Comparison of ENCODE assay signal across 18 cellular contexts in genomic region chrX:54695231-54695630, GRCh38.
DNase-seq lines count a peak whose midpoint lies in the region; ATAC-seq and TF ChIP-seq lines count a peak whose summit lies in the region.
"Had no signal": no experiment of that assay in that cellular context is flagged by ENCODE, and none has a peak within 500 bp of the region (broad histone marks: within the 10 kb centered on the region; RNA-seq: fewer than 3 reads in every experiment).

No MANE protein-coding gene starts in this region.

- H3K9me3 ChIP-seq in DOHH2 (ENCODE audit: control insufficient read depth, insufficient read depth, low read length): no peaks in the 10 kb centered on the region
- H3K9me3 ChIP-seq: gastrocnemius medialis had no signal

- H4K8ac ChIP-seq in mesendoderm (ENCODE audit: low read depth, low read length): no peak overlapping the region

- no peak overlapping the region for H4K5ac ChIP-seq in mesendoderm (ENCODE audit: low read length)

- H3K9me3 Mint-ChIP-seq in naive thymus-derived CD8-positive, alpha-beta T cell: peaks cover 0 to 12% (median 4%) of the 10 kb centered on the region in 9 donors
- H3K9me3 Mint-ChIP-seq in activated T-helper 17 cell treated with anti-CD3 and anti-CD28 coated beads, Interleukin-2, amount 50 U/mL, for 72 hours: no peaks in the 10 kb centered on the region

- peaks cover 0 to 8% (median 1%) of the 10 kb centered on the region in 5 donors for H3K27me3 Mint-ChIP-seq in naive thymus-derived CD8-positive, alpha-beta T cell
- H3K27me3 Mint-ChIP-seq in activated T-helper 17 cell treated with anti-CD3 and anti-CD28 coated beads, Interleukin-2, amount 50 U/mL, for 72 hours: peaks cover 6% of the 10 kb centered on the region
- H3K27me3 Mint-ChIP-seq: stimulated activated naive CD8-positive, alpha-beta T cell treated with anti-CD3 and anti-CD28 coated beads, Interleukin-15, Interleukin-2, amounts not matched to agents 100 ng/mL and 50 ng/mL, for 24 hours had no signal

- DNase-seq in M059J (ENCODE audit: low read depth): peak; percentile 41
- DNase-seq in dermis blood vessel endothelial cell: peak; percentile 0
- peak; percentile 7 for DNase-seq in mesendoderm
- DNase-seq in naive thymus-derived CD8-positive, alpha-beta T cell: no peak
- DNase-seq in brain microvascular endothelial cell: no peak
- DNase-seq: activated B cell treated with CpG ODN at 0.5 μM for 24 hours; C1 segment of cervical spinal cord; DMS79 treated with DMSO at 0.1 percent for 48 hours; effector CD8-positive, alpha-beta T cell; gastrocnemius medialis; KG1; NCI-H226; occipital lobe; small intestine had no signal

- H3K4me1 Mint-ChIP-seq in naive thymus-derived CD8-positive, alpha-beta T cell: peaks cover 0 to 2% (median 0%) of the 10 kb centered on the region in 4 donors
- H3K4me1 Mint-ChIP-seq in activated T-helper 17 cell treated with anti-CD3 and anti-CD28 coated beads, Interleukin-2, amount 50 U/mL, for 72 hours: no peaks in the 10 kb centered on the region

- POLR2A ChIA-PET in naive thymus-derived CD8-positive, alpha-beta T cell (lab: Charles Lee): no interaction called here

- H3K36me3 Mint-ChIP-seq in naive thymus-derived CD8-positive, alpha-beta T cell: peaks cover 0 to 9% (median 8%) of the 10 kb centered on the region in 3 donors
- H3K36me3 Mint-ChIP-seq in activated T-helper 17 cell treated with anti-CD3 and anti-CD28 coated beads, Interleukin-2, amount 50 U/mL, for 72 hours (ENCODE audit: low read depth): no peaks in the 10 kb centered on the region

- no peak overlapping the region for H2BK5ac ChIP-seq in mesendoderm (ENCODE audit: low read length)

- no CpG with 5 or more reads among the region's 2 CpGs for WGBS in mesendoderm (ENCODE audit: extremely low coverage, insufficient coverage, low lambda C conversion rate)

- H3K23ac ChIP-seq in mesendoderm (ENCODE audit: low read length): no peak overlapping the region

- no peak overlapping the region for H2BK120ac ChIP-seq in mesendoderm (ENCODE audit: low read depth, low read length)

- no peak overlapping the region for H3K4me3 Mint-ChIP-seq in naive thymus-derived CD8-positive, alpha-beta T cell
- H3K4me3 Mint-ChIP-seq in activated T-helper 17 cell treated with anti-CD3 and anti-CD28 coated beads, Interleukin-2, amount 50 U/mL, for 72 hours: no peak overlapping the region
- H3K4me3 Mint-ChIP-seq: activated B cell treated with CpG ODN at 0.5 μM for 24 hours; stimulated activated naive CD8-positive, alpha-beta T cell treated with anti-CD3 and anti-CD28 coated beads, Interleukin-15, Interleukin-2, amounts not matched to agents 100 ng/mL and 50 ng/mL, for 24 hours had no signal

- no peaks in the 10 kb centered on the region for H4K20me1 ChIP-seq in DOHH2 (ENCODE audit: control insufficient read depth, insufficient read depth, low read depth, low read length)

- no peaks in the 10 kb centered on the region for H3F3A ChIP-seq in DOHH2 (ENCODE audit: control insufficient read depth, insufficient read depth)

- H3K79me2 ChIP-seq in DOHH2 (ENCODE audit: control insufficient read depth, low read length): no peaks in the 10 kb centered on the region
- H3K79me2 ChIP-seq in mesendoderm (ENCODE audit: control insufficient read depth, insufficient read depth, low read length): no peaks in the 10 kb centered on the region

- no peak overlapping the region for H2AK5ac ChIP-seq in mesendoderm (ENCODE audit: low read length)

- no peak overlapping the region for H3K27ac Mint-ChIP-seq in naive thymus-derived CD8-positive, alpha-beta T cell
- H3K27ac Mint-ChIP-seq in activated T-helper 17 cell treated with anti-CD3 and anti-CD28 coated beads, Interleukin-2, amount 50 U/mL, for 72 hours: no peak overlapping the region
- H3K27ac Mint-ChIP-seq: stimulated activated naive CD8-positive, alpha-beta T cell treated with anti-CD3 and anti-CD28 coated beads, Interleukin-15, Interleukin-2, amounts not matched to agents 100 ng/mL and 50 ng/mL, for 24 hours had no signal

- H3K9ac ChIP-seq in mesendoderm (ENCODE audit: low read length): no peak overlapping the region

- H3K27ac ChIP-seq in DOHH2 (ENCODE audit: low read depth, low read length) (no peak overlapping the region), mesendoderm (ENCODE audit: low read depth, low read length) (no peak overlapping the region), brain microvascular endothelial cell (no peak overlapping the region)

- H3K4me2 ChIP-seq in DOHH2 (ENCODE audit: low read length) (peak overlapping the region; percentile 49), mesendoderm (ENCODE audit: low read length) (no peak overlapping the region)

- ATAC-seq in naive thymus-derived CD8-positive, alpha-beta T cell: no peak
- ATAC-seq in activated T-helper 17 cell treated with anti-CD3 and anti-CD28 coated beads, Interleukin-2, amount 50 U/mL, for 72 hours (replicated peaks): no peak
- ATAC-seq in HG03039 (IDR thresholded peaks at IDR 0.05; ENCODE audit: unreplicated experiment): no peak
- ATAC-seq: gastrocnemius medialis had no signal

- H3K56ac ChIP-seq in mesendoderm (ENCODE audit: low read length): no peak overlapping the region

- peaks cover 16% of the 10 kb centered on the region for H3K4me1 ChIP-seq in DOHH2 (ENCODE audit: control insufficient read depth, low read length)
- no peaks in the 10 kb centered on the region for H3K4me1 ChIP-seq in mesendoderm (ENCODE audit: control insufficient read depth, low read depth, low read length)
- H3K4me1 ChIP-seq: gastrocnemius medialis had no signal

- H3K27me3 ChIP-seq in DOHH2 (ENCODE audit: control insufficient read depth, low read length): no peaks in the 10 kb centered on the region
- H3K27me3 ChIP-seq in mesendoderm (ENCODE audit: insufficient read depth, low read length, poor library complexity): no peaks in the 10 kb centered on the region
- H3K27me3 ChIP-seq in brain microvascular endothelial cell (replicated peaks): no peaks in the 10 kb centered on the region
- H3K27me3 ChIP-seq: gastrocnemius medialis had no signal

- in situ Hi-C loops in brain microvascular endothelial cell (cut with HindIII; ENCODE audit: low pct_ligation_motif_present, low sequenced_read_pairs): no loop called here

- no peak overlapping the region for H3K18ac ChIP-seq in mesendoderm (ENCODE audit: low read length)

- no peaks in the 10 kb centered on the region for H3K36me3 ChIP-seq in DOHH2 (ENCODE audit: control insufficient read depth, low read length)
- H3K36me3 ChIP-seq in mesendoderm (ENCODE audit: control insufficient read depth, insufficient read depth, low read length): no peaks in the 10 kb centered on the region
- no peaks in the 10 kb centered on the region for H3K36me3 ChIP-seq in brain microvascular endothelial cell (replicated peaks)
- H3K36me3 ChIP-seq: gastrocnemius medialis had no signal

- H3K79me1 ChIP-seq in mesendoderm (ENCODE audit: low read length): no peaks in the 10 kb centered on the region

- H3K4ac ChIP-seq in mesendoderm (ENCODE audit: low read depth, low read length): no peak overlapping the region

- H3K9me2 ChIP-seq in DOHH2 (replicated peaks; ENCODE audit: control insufficient read depth, low read length): no peaks in the 10 kb centered on the region

- no peak for TF ChIP-seq CTCF in DOHH2 (IDR thresholded peaks at IDR 0.05; ENCODE audit: low read depth, low read length, poor library complexity, severe bottlenecking)
- TF ChIP-seq CTCF in brain microvascular endothelial cell (IDR thresholded peaks at IDR 0.05; ENCODE audit: low read depth, low read length, missing control alignments): no peak

- H3K4me3 ChIP-seq in DOHH2 (ENCODE audit: low read length): no peak overlapping the region
- H3K4me3 ChIP-seq in mesendoderm (ENCODE audit: low read length): no peak overlapping the region
- H3K4me3 ChIP-seq in brain microvascular endothelial cell (ENCODE audit: low read depth, low read length): no peak overlapping the region
- H3K4me3 ChIP-seq: gastrocnemius medialis had no signal

- H2BK15ac ChIP-seq in mesendoderm (replicated peaks; ENCODE audit: low read depth): no peak overlapping the region

Comparison
In these comparisons a context has a peak if more than half of its experiments do, and no peak if none do; other contexts are left out.
1. DNase-seq: peak in M059J (single experiment), dermis blood vessel endothelial cell (single experiment) and mesendoderm (single experiment); none in naive thymus-derived CD8-positive, alpha-beta T cell (0 of 10) and brain microvascular endothelial cell (single experiment).